In genomic region chr20:33945391-33946079, GRCh38 we compare ENCODE assay signal across 13 cellular contexts. TPM values are rescaled to one million over a fixed set of nuclear protein-coding genes. Genes with fewer than 3 reads are reported as not detected.
A peak's percentile ranks its signal among the peaks of the same experiment; 100 is the strongest.
DNase-seq lines count a peak whose midpoint lies in the region; ATAC-seq lines count a peak whose summit lies in the region.
"Had no signal": no experiment of that assay in that cellular context is flagged by ENCODE, and none has a peak within 500 bp of the region (broad histone marks: within the 10 kb centered on the region; RNA-seq: fewer than 3 reads in every experiment).

No MANE protein-coding gene starts in this region.

- ATAC-seq in HG02610 (IDR thresholded peaks at IDR 0.05; ENCODE audit: unreplicated experiment) (no peak), HG03520 (IDR thresholded peaks at IDR 0.05; ENCODE audit: unreplicated experiment) (no peak)
- ATAC-seq: left lung had no signal

- DNase-seq in HT1080 (ENCODE audit: low read depth) = peak; percentile 71
- DNase-seq in foreskin melanocyte = peak; percentile 99
- peak in 47 of 49 donors; percentile 10 to 81 (median 47) for DNase-seq in substantia nigra (lab: John Stamatoyannopoulos, UW)
- no peak for DNase-seq in DMS 273 (lab: John Stamatoyannopoulos, UW; ENCODE audit: unreplicated experiment)
- DNase-seq: activated CD4-positive, alpha-beta T cell treated with anti-CD3 and anti-CD28 coated beads for 4 hours; effector memory CD4-positive, alpha-beta T cell; left lung; NCI-H526; SK-N-SH had no signal

- H3K27ac ChIP-seq in angular gyrus (ENCODE audit: low read depth, low read length) (peak overlapping the region; percentile 94), substantia nigra (ENCODE audit: low read depth, low read length, poor library complexity, severe bottlenecking) (peak overlapping the region; percentile 92)
- H3K27ac ChIP-seq: left lung, parathyroid adenoma had no signal

RNA-seq across cellular contexts. Expression of gene RALY, which starts 48.2 kb away (rescaled TPM):
- 99.9 and 128 TPM in 2 replicates for total RNA-seq in HT1080 (2014; rRNA removed; shearing (Covaris generic))
- 163 and 183 TPM in 2 replicates for polyA plus RNA-seq in HT1080 (2015; cell fraction: cytosol; rRNA removed)
- polyA plus RNA-seq in HT1080 (2015; cell fraction: nucleus; rRNA removed) = 118 and 128 TPM in 2 replicates
